ENCODE assay signal across 1 cellular context in the genomic region with DNA sequence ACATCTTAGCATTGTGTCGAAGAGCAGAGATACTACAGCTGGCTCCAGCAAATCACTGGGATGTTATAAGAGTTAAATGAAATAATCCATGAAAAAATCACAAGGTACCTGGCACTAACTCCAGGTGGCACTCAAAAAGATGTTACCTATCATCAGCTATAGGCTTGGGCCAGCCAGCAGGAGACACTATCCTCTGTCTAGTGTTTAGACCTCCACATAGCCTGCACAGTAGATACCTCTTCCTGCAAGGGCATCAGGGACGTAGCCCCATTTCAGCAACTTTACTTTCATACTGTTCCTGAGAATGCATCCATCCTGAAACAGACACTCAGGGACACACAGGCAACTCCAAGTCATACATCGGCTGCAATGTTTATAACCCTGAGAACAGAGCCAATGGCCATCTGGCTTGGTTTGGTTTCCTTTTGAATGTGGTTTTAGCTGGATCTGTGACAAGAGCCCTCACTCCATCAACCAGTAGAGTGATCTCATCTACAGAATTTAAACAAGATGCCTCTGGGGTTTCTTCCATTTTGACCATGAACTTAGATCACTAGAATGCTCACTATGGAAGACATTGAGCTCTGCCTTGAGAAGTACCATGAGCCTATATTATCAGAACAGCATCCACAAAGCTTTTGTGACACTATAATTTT.
TF ChIP-seq lines count a peak whose summit lies in the region.

No MANE protein-coding gene starts in this region.

TF ChIP-seq in HepG2, 621 proteins besides CTCF, POLR2A, EP300 and RAD21 (continued from another document):
- no peak for TF ChIP-seq TRAFD1 (CRISPR knock-in tag; IDR thresholded peaks at IDR 0.05; ENCODE audit: borderline replicate concordance)
- TF ChIP-seq CENPX (CRISPR knock-in tag; IDR thresholded peaks at IDR 0.05), result no peak
- no peak for TF ChIP-seq ZMAT5 (CRISPR knock-in tag; IDR thresholded peaks at IDR 0.05; ENCODE audit: borderline replicate concordance, low read depth)
- no peak for TF ChIP-seq YEATS4 (CRISPR knock-in tag; IDR thresholded peaks at IDR 0.05; ENCODE audit: borderline replicate concordance)
- no peak for TF ChIP-seq CEBPB (IDR thresholded peaks at IDR 0.05; ENCODE audit: borderline replicate concordance, low read depth, low read length)
- TF ChIP-seq FOXJ3 (CRISPR knock-in tag; IDR thresholded peaks at IDR 0.05; ENCODE audit: borderline replicate concordance), result no peak
- TF ChIP-seq PRDM10 (CRISPR knock-in tag; IDR thresholded peaks at IDR 0.05; ENCODE audit: low read depth), result no peak
- TF ChIP-seq ZNF510 (CRISPR knock-in tag; IDR thresholded peaks at IDR 0.05; ENCODE audit: low read depth), result no peak
